8 cellular contexts compared by ENCODE assay signal in the genomic region with DNA sequence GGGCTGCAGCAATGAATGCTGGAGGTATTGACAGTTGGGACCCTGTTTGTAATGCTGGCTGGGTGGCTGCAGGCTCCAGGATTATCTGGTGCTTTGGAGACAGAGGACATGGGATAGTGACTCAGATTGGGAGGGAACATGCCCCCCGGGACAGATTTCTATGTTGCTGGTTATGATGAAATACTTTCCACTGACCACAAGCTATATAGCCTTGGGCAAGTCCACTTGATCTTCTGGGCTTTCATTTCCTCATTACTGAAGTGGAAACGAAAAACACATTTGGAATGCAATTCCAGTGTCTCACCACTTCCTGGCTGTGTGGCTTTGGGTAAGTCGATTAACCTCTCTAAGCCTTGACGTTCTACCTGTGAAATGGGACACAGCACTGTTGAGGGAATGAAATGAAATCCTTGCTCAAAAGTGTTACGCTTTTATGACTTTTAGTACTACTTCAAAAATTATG. TPM values are rescaled to one million over a fixed set of nuclear protein-coding genes. Genes with fewer than 3 reads are reported as not detected.
DNase-seq lines count a peak whose midpoint lies in the region; ATAC-seq, FAIRE-seq and TF ChIP-seq lines count a peak whose summit lies in the region.

No MANE protein-coding gene starts in this region.

- no peak for TF ChIP-seq CTCF in A549 (IDR thresholded peaks at IDR 0.05)
- peak in 2 of 7 experiments; percentile 6 to 12 for TF ChIP-seq CTCF in body of pancreas (IDR thresholded peaks at IDR 0.05)
- TF ChIP-seq CTCF in GM20000 (IDR thresholded peaks at IDR 0.05; ENCODE audit: extremely low read depth, missing control alignments): no peak

- intact Hi-C loops in body of pancreas (cut with DNase I): no loop called here

- no peaks in the 10 kb centered on the region for H3K27me3 ChIP-seq in body of pancreas

- TF ChIP-seq POLR2A in A549 (IDR thresholded peaks at IDR 0.05; ENCODE audit: low read length) (no peak), body of pancreas (IDR thresholded peaks at IDR 0.05) (no peak)

- TF ChIP-seq RAD21 in A549 (conservative IDR thresholded peaks at IDR 0.05 in 1 of 2, IDR thresholded peaks at IDR 0.05 in 1 of 2): no peak

- peaks cover 21% of the 10 kb centered on the region for H3K4me1 ChIP-seq in A549
- H3K4me1 ChIP-seq in body of pancreas: no peaks in the 10 kb centered on the region

- H3K27ac ChIP-seq in A549 (peak overlapping the region; percentile 63 to 68), body of pancreas (peak overlapping the region in 2 of 4 donors; percentile 4 to 37)

- CTCF ChIA-PET in A549 (lab: Yijun Ruan, JAX): interaction anchor here (0.6 to 1.5 kb wide), 2 partner anchors 17 to 18 kb away, joined by 3 read pairs; no protein-coding TSS in a partner anchor

- peak overlapping the region; percentile 60 for H3K4me2 ChIP-seq in A549

- DNase-seq in A549 (ENCODE audit: low read depth in 1 of 2, low spot score in 1 of 2) (peak; percentile 79 to 83), NCI-H69 (lab: John Stamatoyannopoulos, UW) (peak; percentile 26), body of pancreas (peak in 3 of 4 donors; percentile 33 to 75 (median 44)), lung microvascular endothelial cell (ENCODE audit: low read depth in 2 of 2) (peak; percentile 91 to 93), GM20000 (ENCODE audit: low spot score) (no peak), NCI-H2107 treated with DMSO at 0.1 percent for 48 hours (lab: John Stamatoyannopoulos, UW; ENCODE audit: unreplicated experiment) (no peak)

- WGBS in A549 (ENCODE audit: missing lambda C conversion rate): 37% methylated on average over 5 of the region's 5 CpGs
- WGBS in body of pancreas, 2 donors: 57% methylated on average over 5 of the region's 5 CpGs

- ATAC-seq in A549: peak; percentile 86 to 95
- ATAC-seq in GM21381 (IDR thresholded peaks at IDR 0.05; ENCODE audit: unreplicated experiment): peak; percentile 62
- ATAC-seq in body of pancreas: peak; percentile 79
- ATAC-seq in GM19328 (IDR thresholded peaks at IDR 0.05; ENCODE audit: unreplicated experiment): no peak

- H3K4me3 ChIP-seq in A549 (no peak overlapping the region), body of pancreas (no peak overlapping the region)

- H3K9me3 ChIP-seq in A549 (no peaks in the 10 kb centered on the region), body of pancreas (no peaks in the 10 kb centered on the region)

- POLR2A ChIA-PET in A549 (lab: Yijun Ruan, JAX): interaction anchor here (0.7 kb wide), 1 partner anchor 8 kb away, joined by 4 read pairs; no protein-coding TSS in a partner anchor

- no peaks in the 10 kb centered on the region for H3K36me3 ChIP-seq in body of pancreas (replicated peaks in 1 of 2; ENCODE audit: insufficient read depth in 1 of 2, low read depth in 2 of 2)

- peak in 1 of 2 experiments; percentile 39; a peak in 1 of 5 replicates for TF ChIP-seq EP300 in A549 (IDR thresholded peaks at IDR 0.05)

- no peak for FAIRE-seq in A549 (lab: Jason Lieb, UNC)

TF ChIP-seq in A549, 52 proteins besides CTCF, POLR2A, EP300 and RAD21 (continues in another document):
- TF ChIP-seq JUNB (IDR thresholded peaks at IDR 0.05): peak; percentile 53; the same call in 1 of the 2 replicates
- no peak for TF ChIP-seq EHF (CRISPR knock-in tag; IDR thresholded peaks at IDR 0.05)
- peak; percentile 87 for TF ChIP-seq ZFP36 (IDR thresholded peaks at IDR 0.05; ENCODE audit: borderline replicate concordance, partially characterized antibody)
- no peak for TF ChIP-seq CHD2 (IDR thresholded peaks at IDR 0.05; ENCODE audit: low read length, partially characterized antibody)
- no peak for TF ChIP-seq MAFK (IDR thresholded peaks at IDR 0.05; ENCODE audit: partially characterized antibody)
- TF ChIP-seq RCOR1 (IDR thresholded peaks at IDR 0.05; ENCODE audit: low read depth, low read length): peak; percentile 73; the same call in 1 of the 2 replicates
- TF ChIP-seq, protein P1, sequence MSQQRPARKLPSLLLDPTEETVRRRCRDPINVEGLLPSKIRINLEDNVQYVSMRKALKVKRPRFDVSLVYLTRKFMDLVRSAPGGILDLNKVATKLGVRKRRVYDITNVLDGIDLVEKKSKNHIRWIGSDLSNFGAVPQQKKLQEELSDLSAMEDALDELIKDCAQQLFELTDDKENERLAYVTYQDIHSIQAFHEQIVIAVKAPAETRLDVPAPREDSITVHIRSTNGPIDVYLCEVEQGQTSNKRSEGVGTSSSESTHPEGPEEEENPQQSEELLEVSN (IDR thresholded peaks at IDR 0.05; ENCODE audit: borderline replicate concordance, low read depth): no peak
- TF ChIP-seq, protein P2, sequence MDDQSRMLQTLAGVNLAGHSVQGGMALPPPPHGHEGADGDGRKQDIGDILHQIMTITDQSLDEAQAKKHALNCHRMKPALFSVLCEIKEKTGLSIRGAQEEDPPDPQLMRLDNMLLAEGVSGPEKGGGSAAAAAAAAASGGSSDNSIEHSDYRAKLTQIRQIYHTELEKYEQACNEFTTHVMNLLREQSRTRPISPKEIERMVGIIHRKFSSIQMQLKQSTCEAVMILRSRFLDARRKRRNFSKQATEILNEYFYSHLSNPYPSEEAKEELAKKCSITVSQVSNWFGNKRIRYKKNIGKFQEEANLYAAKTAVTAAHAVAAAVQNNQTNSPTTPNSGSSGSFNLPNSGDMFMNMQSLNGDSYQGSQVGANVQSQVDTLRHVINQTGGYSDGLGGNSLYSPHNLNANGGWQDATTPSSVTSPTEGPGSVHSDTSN (IDR thresholded peaks at IDR 0.05): no peak
- no peak for TF ChIP-seq TFCP2L1 (CRISPR knock-in tag; IDR thresholded peaks at IDR 0.05)
- TF ChIP-seq, protein P3, sequence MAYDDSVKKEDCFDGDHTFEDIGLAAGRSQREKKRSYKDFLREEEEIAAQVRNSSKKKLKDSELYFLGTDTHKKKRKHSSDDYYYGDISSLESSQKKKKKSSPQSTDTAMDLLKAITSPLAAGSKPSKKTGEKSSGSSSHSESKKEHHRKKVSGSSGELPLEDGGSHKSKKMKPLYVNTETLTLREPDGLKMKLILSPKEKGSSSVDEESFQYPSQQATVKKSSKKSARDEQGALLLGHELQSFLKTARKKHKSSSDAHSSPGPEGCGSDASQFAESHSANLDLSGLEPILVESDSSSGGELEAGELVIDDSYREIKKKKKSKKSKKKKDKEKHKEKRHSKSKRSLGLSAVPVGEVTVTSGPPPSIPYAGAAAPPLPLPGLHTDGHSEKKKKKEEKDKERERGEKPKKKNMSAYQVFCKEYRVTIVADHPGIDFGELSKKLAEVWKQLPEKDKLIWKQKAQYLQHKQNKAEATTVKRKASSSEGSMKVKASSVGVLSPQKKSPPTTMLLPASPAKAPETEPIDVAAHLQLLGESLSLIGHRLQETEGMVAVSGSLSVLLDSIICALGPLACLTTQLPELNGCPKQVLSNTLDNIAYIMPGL (CRISPR knock-in tag; IDR thresholded peaks at IDR 0.05; ENCODE audit: borderline replicate concordance): no peak
- TF ChIP-seq ZC3H11A (IDR thresholded peaks at IDR 0.05): no peak
- TF ChIP-seq POLR2AphosphoS2 (conservative IDR thresholded peaks at IDR 0.05; ENCODE audit: low read length): no peak
- TF ChIP-seq KDM1A (IDR thresholded peaks at IDR 0.05; ENCODE audit: low read depth): 0 out of 2 replicates have a peak, but pooled peaks have one; percentile 15
- no peak for TF ChIP-seq GATA3 (IDR thresholded peaks at IDR 0.05; ENCODE audit: borderline replicate concordance)
- no peak for TF ChIP-seq EHMT2 (IDR thresholded peaks at IDR 0.05; ENCODE audit: low read depth)
- TF ChIP-seq ZSCAN20 (CRISPR knock-in tag; IDR thresholded peaks at IDR 0.05): no peak
- no peak for TF ChIP-seq MAZ (IDR thresholded peaks at IDR 0.05; ENCODE audit: borderline replicate concordance, low read depth, low read length)

RNA-seq across cellular contexts. Expression of gene TPCN1, which starts 6.3 kb away (rescaled TPM):
- 24.1 and 28.7 TPM in 2 replicates for polyA plus RNA-seq in A549 (2011; rRNA removed)
- polyA plus RNA-seq in A549 (2012; cell fraction: cytosol; rRNA removed): 26.0 and 34.1 TPM in 2 replicates
- 98.9 and 125 TPM in 2 replicates for polyA plus RNA-seq in A549 (2012; cell fraction: nucleus; rRNA removed)
- 20.5 to 21.9 TPM (median 21.0 TPM) in 3 replicates for polyA plus RNA-seq in A549 (2017; fragmentation: RNase III; extraction: RNeasy Plus Mini Kit Qiagen cat#74134 plus additional on column Dnase treatment)
- 31.8 and 38.7 TPM in 2 replicates for polyA minus RNA-seq in A549 (2011; rRNA and poly(A)+ RNA removed)
- 10 to 100 TPM; 45.1 to 78.4 TPM for total RNA-seq in body of pancreas
- total RNA-seq in lung microvascular endothelial cell: 3.8 and 4.6 TPM in 2 replicates

RNA-seq across cellular contexts. Expression of gene RITA1, which starts 29.4 kb away (rescaled TPM):
- polyA plus RNA-seq in A549 (2011; rRNA removed) (16.7 and 18.6 TPM in 2 replicates), A549 (2017; fragmentation: RNase III; extraction: RNeasy Plus Mini Kit Qiagen cat#74134 plus additional on column Dnase treatment) (19.6 to 20.5 TPM (median 19.8 TPM) in 3 replicates)
- polyA plus RNA-seq in A549 (2012; cell fraction: cytosol; rRNA removed): 30.7 and 38.4 TPM in 2 replicates
- 20.3 and 23.4 TPM in 2 replicates for polyA plus RNA-seq in A549 (2012; cell fraction: nucleus; rRNA removed)
- 11.0 and 14.3 TPM in 2 replicates for polyA minus RNA-seq in A549 (2011; rRNA and poly(A)+ RNA removed)
- total RNA-seq in body of pancreas (10 to 100 TPM in 1 of 2 donors, 1 to 10 TPM in 1; 6.9 to 15.3 TPM), lung microvascular endothelial cell (13.1 and 15.9 TPM in 2 replicates)

RNA-seq across cellular contexts. Expression of gene DDX54, which starts 29.7 kb away (rescaled TPM):
- polyA plus RNA-seq in A549 (2011; rRNA removed) (60.6 and 62.4 TPM in 2 replicates), A549 (2017; fragmentation: RNase III; extraction: RNeasy Plus Mini Kit Qiagen cat#74134 plus additional on column Dnase treatment) (55.9 to 64.5 TPM (median 62.2 TPM) in 3 replicates)
- 88.2 and 92.3 TPM in 2 replicates for polyA plus RNA-seq in A549 (2012; cell fraction: cytosol; rRNA removed)
- polyA plus RNA-seq in A549 (2012; cell fraction: nucleus; rRNA removed): 178 and 216 TPM in 2 replicates
- 57.6 and 76.8 TPM in 2 replicates for polyA minus RNA-seq in A549 (2011; rRNA and poly(A)+ RNA removed)
- total RNA-seq in body of pancreas (10 to 100 TPM; 52.7 TPM), lung microvascular endothelial cell (30.2 and 31.4 TPM in 2 replicates)

Comparison
In these comparisons a context has a peak if more than half of its experiments do, and no peak if none do; other contexts are left out.
1. DNase-seq: peak in A549 (2 of 2), NCI-H69 (single experiment), body of pancreas (3 of 4) and lung microvascular endothelial cell (2 of 2); none in GM20000 (single experiment) and NCI-H2107 treated with DMSO at 0.1 percent for 48 hours (single experiment).